In the genomic region with DNA sequence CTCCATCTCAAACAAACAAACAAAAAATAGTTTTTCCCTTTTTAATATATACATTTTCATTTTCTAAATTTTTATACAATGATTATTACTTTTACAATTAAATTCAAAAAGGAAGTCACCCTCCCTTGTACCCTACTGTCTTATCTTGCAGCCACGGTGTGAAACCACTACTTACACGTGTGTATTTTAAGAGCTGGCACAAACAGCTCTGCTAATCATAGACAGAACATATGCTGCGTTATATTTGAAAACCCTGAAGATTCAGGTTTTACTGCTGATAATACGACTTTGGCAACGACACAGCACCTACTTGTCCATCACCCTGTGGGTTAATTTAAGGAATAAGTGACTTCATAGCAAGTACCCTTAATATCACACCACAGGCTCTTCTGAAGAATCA, we compare ENCODE assay signal across 20 cellular contexts. TPM values are rescaled to one million over a fixed set of nuclear protein-coding genes. Genes with fewer than 3 reads are reported as not detected.
"Had no signal": no experiment of that assay in that cellular context is flagged by ENCODE, and none has a peak within 500 bp of the region (broad histone marks: within the 10 kb centered on the region; RNA-seq: fewer than 3 reads in every experiment).

No MANE protein-coding gene starts in this region.

- H3K27me3 ChIP-seq: cardiac muscle cell, colonic mucosa, right atrium auricular region, tibial artery had no signal

- H3K4me3 ChIP-seq: cardiac muscle cell, colonic mucosa, left ventricle myocardium inferior, prostate gland, right atrium auricular region, tibial artery had no signal

- H3K9me3 Mint-ChIP-seq: activated naive CD8-positive, alpha-beta T cell treated with anti-CD3 and anti-CD28 coated beads, Interleukin-2, amount 10 ng/mL, durations not matched to agents 7 days and 5 days; activated T-helper 17 cell treated with anti-CD3 and anti-CD28 coated beads, Interleukin-2, amount 50 U/mL, for 72 hours had no signal

- H3K4me3 Mint-ChIP-seq: activated naive CD8-positive, alpha-beta T cell treated with anti-CD3 and anti-CD28 coated beads, Interleukin-2, amount 10 ng/mL, durations not matched to agents 7 days and 5 days; activated T-helper 17 cell treated with anti-CD3 and anti-CD28 coated beads, Interleukin-2, amount 50 U/mL, for 72 hours had no signal

- H3K27ac ChIP-seq: cardiac muscle cell, colonic mucosa, left ventricle myocardium inferior, prostate gland, right atrium auricular region, tibial artery had no signal

- H3K9me3 ChIP-seq: colonic mucosa, left ventricle myocardium inferior, prostate gland, right atrium auricular region, tibial artery had no signal

- DNase-seq: activated CD4-positive, alpha-beta T cell treated with anti-CD3 and anti-CD28 coated beads for 1 hour; activated CD4-positive, alpha-beta T cell treated with anti-CD3 and anti-CD28 coated beads, Interleukin-2, amount 50 U/mL, for 4 hours; activated naive CD4-positive, alpha-beta T cell treated with Interleukin-2 at 50 U/mL for 16 hours; activated naive CD8-positive, alpha-beta T cell treated with anti-CD3 and anti-CD28 coated beads, Interleukin-2, amount 10 ng/mL, durations not matched to agents 7 days and 5 days; amygdala; colonic mucosa; kidney glomerular epithelial cell; left ventricle myocardium inferior; stimulated activated CD4-positive, alpha-beta T cell treated with anti-CD3 and anti-CD28 coated beads, Interleukin-12 subunit alpha, Interleukin-12 subunit beta, amount 100 ng/mL, for 4 hours; stimulated activated CD4-positive, alpha-beta T cell treated with anti-CD3 and anti-CD28 coated beads, Interleukin-1b, Interleukin-23, amount 100 ng/mL, for 48 hours; stimulated activated CD8-positive, alpha-beta memory T cell treated with anti-CD3 and anti-CD28 coated beads, Interleukin-4, amount 100 ng/mL, for 48 hours; stimulated activated naive CD4-positive, alpha-beta T cell treated with Interleukin-2 at 50 U/mL for 16 hours had no signal

- ATAC-seq: activated T-helper 17 cell treated with anti-CD3 and anti-CD28 coated beads, Interleukin-2, amount 50 U/mL, for 72 hours had no signal

- H3K4me1 ChIP-seq: right atrium auricular region, tibial artery had no signal

- H3K27me3 Mint-ChIP-seq: activated naive CD8-positive, alpha-beta T cell treated with anti-CD3 and anti-CD28 coated beads, Interleukin-2, amount 10 ng/mL, durations not matched to agents 7 days and 5 days; activated T-helper 17 cell treated with anti-CD3 and anti-CD28 coated beads, Interleukin-2, amount 50 U/mL, for 72 hours had no signal

RNA-seq across cellular contexts. Expression of gene ANKRD61, which starts 1.0 kb away (rescaled TPM):
- total RNA-seq: activated naive CD8-positive, alpha-beta T cell treated with anti-CD3 and anti-CD28 coated beads, Interleukin-2, amount 10 ng/mL, durations not matched to agents 7 days and 5 days; colonic mucosa; left ventricle myocardium inferior; mononuclear cell; osteocyte; right atrium auricular region; urinary bladder had no signal
